ENCODE assay signal across 8 cellular contexts in genomic region chr17:2707721-2708584, GRCh38. TPM values are rescaled to one million over a fixed set of nuclear protein-coding genes. Genes with fewer than 3 reads are reported as not detected.
A peak's percentile ranks its signal among the peaks of the same experiment; 100 is the strongest.
DNase-seq lines count a peak whose midpoint lies in the region; ATAC-seq and TF ChIP-seq lines count a peak whose summit lies in the region.

No MANE protein-coding gene starts in this region.

- H3K4me1 Mint-ChIP-seq in activated naive CD4-positive, alpha-beta T cell treated with anti-CD3 and anti-CD28 coated beads, Interleukin-2, amount 50 U/mL, for 24 hours: peaks cover 37% of the 10 kb centered on the region

- no peak overlapping the region for H3K27ac ChIP-seq in smooth muscle cell (ENCODE audit: low read depth)

- peak; percentile 22 for TF ChIP-seq CTCF in smooth muscle cell (IDR thresholded peaks at IDR 0.05; ENCODE audit: borderline replicate concordance, insufficient read depth, poor library complexity, severe bottlenecking)

- peak overlapping the region; percentile 41 for H3K27ac Mint-ChIP-seq in activated naive CD4-positive, alpha-beta T cell treated with anti-CD3 and anti-CD28 coated beads, Interleukin-2, amount 50 U/mL, for 24 hours

- no peaks in the 10 kb centered on the region for H3K9me3 ChIP-seq in smooth muscle cell (replicated peaks; ENCODE audit: low read depth)

- DNase-seq in NCI-H2196 (lab: John Stamatoyannopoulos, UW; ENCODE audit: unreplicated experiment): peak; percentile 26
- DNase-seq in NCI-H2196 treated with DMSO at 0.1 percent for 48 hours (lab: John Stamatoyannopoulos, UW; ENCODE audit: unreplicated experiment): no peak
- DNase-seq in left cardiac atrium: peak; percentile 67
- DNase-seq in smooth muscle cell (lab: John Stamatoyannopoulos, UW; ENCODE audit: unreplicated experiment): no peak
- DNase-seq in COR-L47 (lab: John Stamatoyannopoulos, UW): no peak
- no peak for DNase-seq in DMS79 (lab: John Stamatoyannopoulos, UW)
- DNase-seq in NCI-H2171 treated with DMSO at 0.1 percent for 48 hours (lab: John Stamatoyannopoulos, UW): no peak

- H3K4me3 ChIP-seq in smooth muscle cell: no peak overlapping the region

- no peaks in the 10 kb centered on the region for H3F3A ChIP-seq in smooth muscle cell (ENCODE audit: low read depth)

- no peaks in the 10 kb centered on the region for H3K27me3 ChIP-seq in smooth muscle cell (ENCODE audit: low read depth)

- H3K79me2 ChIP-seq in smooth muscle cell (ENCODE audit: low read depth): peaks cover 59% of the 10 kb centered on the region

- H3K4me1 ChIP-seq in smooth muscle cell (ENCODE audit: low read depth): peaks cover 20% of the 10 kb centered on the region

- H3K9me3 Mint-ChIP-seq in activated naive CD4-positive, alpha-beta T cell treated with anti-CD3 and anti-CD28 coated beads, Interleukin-2, amount 50 U/mL, for 24 hours: no peaks in the 10 kb centered on the region

- no peaks in the 10 kb centered on the region for H3K27me3 Mint-ChIP-seq in activated naive CD4-positive, alpha-beta T cell treated with anti-CD3 and anti-CD28 coated beads, Interleukin-2, amount 50 U/mL, for 24 hours

- H2AFZ ChIP-seq in smooth muscle cell (ENCODE audit: low read depth): no peak overlapping the region

- H4K20me1 ChIP-seq in smooth muscle cell (ENCODE audit: low read depth): peaks cover 66% of the 10 kb centered on the region

- H3K36me3 Mint-ChIP-seq in activated naive CD4-positive, alpha-beta T cell treated with anti-CD3 and anti-CD28 coated beads, Interleukin-2, amount 50 U/mL, for 24 hours: peaks cover 1% of the 10 kb centered on the region

- peak overlapping the region; percentile 95 for H3K4me3 Mint-ChIP-seq in activated naive CD4-positive, alpha-beta T cell treated with anti-CD3 and anti-CD28 coated beads, Interleukin-2, amount 50 U/mL, for 24 hours

- no peak overlapping the region for H3K4me2 ChIP-seq in smooth muscle cell

- peak; percentile 7 to 13 for ATAC-seq in left cardiac atrium

- WGBS in smooth muscle cell (ENCODE audit: low lambda C conversion rate): 91% methylated on average over 13 of the region's 13 CpGs

- intact Hi-C loops in left cardiac atrium (cut with DNase I): no loop called here

- H3K36me3 ChIP-seq in smooth muscle cell (ENCODE audit: low read depth): no peaks in the 10 kb centered on the region

- H3K9ac ChIP-seq in smooth muscle cell (ENCODE audit: low read depth): no peak overlapping the region

RNA-seq across cellular contexts. Expression of gene CLUH, which starts 3.6 kb away (rescaled TPM):
- total RNA-seq in left cardiac atrium (100 to 1,000 TPM in 1 of 2 donors, 10 to 100 TPM in 1; 98.4 to 118 TPM), smooth muscle cell (13.4 and 54.7 TPM in 2 replicates)
- polyA plus RNA-seq in smooth muscle cell: 15.4 and 26.8 TPM in 2 replicates

RNA-seq across cellular contexts. Expression of gene CCDC92B, which starts 41.5 kb away (rescaled TPM):
- under 1 TPM; 0.06 to 0.13 TPM for total RNA-seq in left cardiac atrium
- total RNA-seq in smooth muscle cell: not detected in 2 replicates
- polyA plus RNA-seq in smooth muscle cell: not detected in 2 replicates

Comparison
In these comparisons a context has a peak if more than half of its experiments do, and no peak if none do; other contexts are left out.
1. DNase-seq: peak in NCI-H2196 (single experiment) and left cardiac atrium (single experiment); none in NCI-H2196 treated with DMSO at 0.1 percent for 48 hours (single experiment), smooth muscle cell (single experiment), COR-L47 (single experiment), DMS79 (single experiment) and NCI-H2171 treated with DMSO at 0.1 percent for 48 hours (single experiment).